7 cellular contexts compared by ENCODE assay signal in the genomic region with DNA sequence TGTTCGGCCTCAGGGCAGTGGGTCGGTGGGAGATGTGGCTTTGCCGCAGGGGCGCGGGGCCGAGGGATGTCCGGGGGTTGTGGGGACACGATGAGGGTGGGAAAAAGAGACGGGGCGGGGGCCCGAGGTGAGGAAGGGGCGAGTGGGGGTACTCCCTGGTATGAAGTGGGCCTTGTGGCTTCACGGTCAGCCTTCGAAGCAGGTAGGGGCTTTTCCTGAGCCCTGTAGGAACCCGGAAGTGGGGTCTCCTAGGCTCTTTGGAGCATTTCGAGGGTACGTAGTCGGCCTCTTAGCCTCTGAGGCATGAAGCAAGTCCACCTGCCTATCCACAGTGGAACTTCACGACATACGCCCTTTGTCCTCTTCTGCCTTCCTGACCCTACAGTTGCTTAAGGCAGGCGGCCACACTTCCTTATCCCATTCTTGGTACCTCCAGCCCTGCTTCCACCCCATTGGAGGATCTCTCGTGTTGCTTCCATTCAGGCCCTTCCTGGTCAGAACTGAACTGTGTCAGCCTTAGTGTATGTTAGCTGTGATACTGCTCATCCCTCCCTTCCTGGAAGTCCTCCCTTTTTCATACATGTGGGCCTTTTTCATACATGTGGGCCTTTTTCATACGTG. TPM values are rescaled to one million over a fixed set of nuclear protein-coding genes. Genes with fewer than 3 reads are reported as not detected.
DNase-seq lines count a peak whose midpoint lies in the region; ATAC-seq and TF ChIP-seq lines count a peak whose summit lies in the region.

No MANE protein-coding gene starts in this region.

- peak overlapping the region; percentile 95 for H3K4me3 Mint-ChIP-seq in osteocyte (ENCODE audit: unreplicated experiment)

- ATAC-seq in HG02981 (IDR thresholded peaks at IDR 0.05; ENCODE audit: unreplicated experiment) (no peak), GM21619 (IDR thresholded peaks at IDR 0.05; ENCODE audit: unreplicated experiment) (no peak)

- DNase-seq in GM12864 (ENCODE audit: low read depth), result no peak
- DNase-seq in KG1 (lab: John Stamatoyannopoulos, UW), result peak; percentile 23
- DNase-seq in activated CD8-positive, alpha-beta memory T cell treated with anti-CD3 and anti-CD28 coated beads, Interleukin-2, amount 50 U/mL, for 48 hours, result peak; percentile 68
- peak; percentile 47 for DNase-seq in fibroblast of villous mesenchyme (ENCODE audit: low read depth)
- no peak for DNase-seq in osteocyte (ENCODE audit: extremely low spot score, unreplicated experiment)

- H3K9me3 Mint-ChIP-seq in osteocyte (ENCODE audit: unreplicated experiment), result no peaks in the 10 kb centered on the region

- TF ChIP-seq CTCF in GM12864 (IDR thresholded peaks at IDR 0.05; ENCODE audit: low read depth, low read length, missing control alignments) (no peak), fibroblast of villous mesenchyme (IDR thresholded peaks at IDR 0.05; ENCODE audit: insufficient read depth, low read depth, low read length) (no peak), osteocyte (IDR thresholded peaks at IDR 0.05) (no peak)

- H3K27ac Mint-ChIP-seq in osteocyte (ENCODE audit: unreplicated experiment), result peak overlapping the region; percentile 100

- peaks cover 37% of the 10 kb centered on the region for H3K36me3 Mint-ChIP-seq in osteocyte (ENCODE audit: unreplicated experiment)

- peaks cover 28% of the 10 kb centered on the region for H3K4me1 Mint-ChIP-seq in osteocyte (ENCODE audit: unreplicated experiment)

- peak overlapping the region; percentile 64 for H3K4me3 ChIP-seq in GM12864 (ENCODE audit: low read depth, low read length)
- peak overlapping the region; percentile 80 for H3K4me3 ChIP-seq in fibroblast of villous mesenchyme (ENCODE audit: low read depth, low read length)

- H3K27me3 Mint-ChIP-seq in osteocyte (ENCODE audit: unreplicated experiment), result no peaks in the 10 kb centered on the region

RNA-seq across cellular contexts. Expression of gene ARPC4, which starts 0.4 kb away (rescaled TPM):
- 216 and 304 TPM in 2 replicates for total RNA-seq in fibroblast of villous mesenchyme
- total RNA-seq in osteocyte, result 140 and 142 TPM in 2 replicates

RNA-seq across cellular contexts. Expression of gene TADA3, which starts 1.0 kb away (rescaled TPM):
- 92.4 and 109 TPM in 2 replicates for total RNA-seq in fibroblast of villous mesenchyme
- 63.4 and 66.0 TPM in 2 replicates for total RNA-seq in osteocyte

RNA-seq across cellular contexts. Expression of gene TTLL3, which starts 16.8 kb away (rescaled TPM):
- 19.0 and 21.6 TPM in 2 replicates for total RNA-seq in fibroblast of villous mesenchyme
- 53.6 and 54.8 TPM in 2 replicates for total RNA-seq in osteocyte

RNA-seq across cellular contexts. Expression of gene CAMK1, which starts 23.5 kb away (rescaled TPM):
- total RNA-seq in fibroblast of villous mesenchyme (27.6 and 30.0 TPM in 2 replicates), osteocyte (8.8 and 10.7 TPM in 2 replicates)

RNA-seq across cellular contexts. Expression of gene OGG1, which starts 43.5 kb away (rescaled TPM):
- 19.0 and 32.2 TPM in 2 replicates for total RNA-seq in fibroblast of villous mesenchyme
- total RNA-seq in osteocyte, result 34.8 and 37.9 TPM in 2 replicates

Comparison
In these comparisons a context has a peak if more than half of its experiments do, and no peak if none do; other contexts are left out.
1. DNase-seq: peak in KG1 (single experiment), activated CD8-positive, alpha-beta memory T cell treated with anti-CD3 and anti-CD28 coated beads, Interleukin-2, amount 50 U/mL, for 48 hours (single experiment) and fibroblast of villous mesenchyme (single experiment); none in GM12864 (single experiment) and osteocyte (single experiment).